Comparison of ENCODE assay signal across 10 cellular contexts in genomic region chr2:9949992-9950520, GRCh38. TPM values are rescaled to one million over a fixed set of nuclear protein-coding genes. Genes with fewer than 3 reads are reported as not detected.
A peak's percentile ranks its signal among the peaks of the same experiment; 100 is the strongest.
DNase-seq lines count a peak whose midpoint lies in the region; ATAC-seq and TF ChIP-seq lines count a peak whose summit lies in the region.
"Had no signal": no experiment of that assay in that cellular context is flagged by ENCODE, and none has a peak within 500 bp of the region (broad histone marks: within the 10 kb centered on the region; RNA-seq: fewer than 3 reads in every experiment).

No MANE protein-coding gene starts in this region.

- no peaks in the 10 kb centered on the region for H4K20me1 ChIP-seq in mammary epithelial cell (ENCODE audit: insufficient read depth, low read length)

- H3K79me2 ChIP-seq in mammary epithelial cell (ENCODE audit: insufficient read depth, low read length) = no peaks in the 10 kb centered on the region

- CTCF ChIA-PET in MCF 10A (lab: Yijun Ruan, JAX) = interaction anchor here (0.7 to 1.0 kb wide), 2 partner anchors 136 to 151 kb away, joined by 4 read pairs; no protein-coding TSS in a partner anchor
- CTCF ChIA-PET in mammary epithelial cell (lab: Charles Lee; ENCODE audit: low non-redundant PET) = no interaction called here
- CTCF ChIA-PET in activated CD8-positive, alpha-beta T cell treated with anti-CD3 and anti-CD28 coated beads, Interleukin-2, amount 10 ng/mL, durations not matched to agents 7 days and 5 days (lab: Charles Lee) = interaction anchor here (1.2 kb wide), 1 partner anchor 136 kb away, joined by 4 read pairs; no protein-coding TSS in a partner anchor

- no peak for TF ChIP-seq CTCF in MCF 10A (IDR thresholded peaks at IDR 0.05; ENCODE audit: unreplicated experiment)
- no peak for TF ChIP-seq CTCF in mammary epithelial cell (conservative IDR thresholded peaks at IDR 0.05 in 1 of 2, IDR thresholded peaks at IDR 0.05 in 1 of 2; ENCODE audit: extremely low read depth in 1 of 2, insufficient read depth in 1 of 2, low read depth in 1 of 2, low read length in 2 of 2)
- no peak for TF ChIP-seq CTCF in testis (IDR thresholded peaks at IDR 0.05)

- H3K27me3 ChIP-seq in mammary epithelial cell (ENCODE audit: insufficient read depth, low read length) (peaks cover 2% of the 10 kb centered on the region), testis (no peaks in the 10 kb centered on the region)

- no peak overlapping the region for H3K4me3 ChIP-seq in mammary epithelial cell (replicated peaks in 1 of 3; ENCODE audit: insufficient read depth in 1 of 3, low read depth in 2 of 3, low read length in 3 of 3)
- peak overlapping the region; percentile 67 to 78 for H3K4me3 ChIP-seq in testis

- peaks cover 10% of the 10 kb centered on the region for H3K4me1 ChIP-seq in mammary epithelial cell (ENCODE audit: insufficient read depth, low read length)
- H3K4me1 ChIP-seq in testis = no peaks in the 10 kb centered on the region

- TF ChIP-seq POLR2A in testis (IDR thresholded peaks at IDR 0.05) = no peak

- no peaks in the 10 kb centered on the region for H3K27me3 Mint-ChIP-seq in MCF 10A (ENCODE audit: insufficient read depth, unreplicated experiment)
- H3K27me3 Mint-ChIP-seq in activated CD8-positive, alpha-beta T cell treated with anti-CD3 and anti-CD28 coated beads, Interleukin-2, amount 10 ng/mL, durations not matched to agents 7 days and 5 days (ENCODE audit: low read depth) = peaks cover 60% of the 10 kb centered on the region
- peaks cover 4 to 22% (median 11%) of the 10 kb centered on the region in 3 donors for H3K27me3 Mint-ChIP-seq in immature natural killer cell (ENCODE audit: low read depth in 3 of 3)

- no peak overlapping the region for H2AFZ ChIP-seq in mammary epithelial cell (ENCODE audit: low read depth, low read length)

- dilution Hi-C loops in mammary epithelial cell (cut with HindIII; ENCODE audit: low sequenced_read_pairs) = no loop called here

- 97% methylated on average over 10 of the region's 14 CpGs for WGBS in mammary epithelial cell (ENCODE audit: low coverage, missing lambda C conversion rate)
- WGBS in testis, 2 donors = 52 to 74% methylated on average over 11 to 14 of the region's 14 CpGs

- intact Hi-C loops in MCF 10A (cut with micrococcal nuclease) = no loop called here
- intact Hi-C loops in mammary epithelial cell (cut with micrococcal nuclease) = loop anchor here (2.0 kb wide), 1 partner anchor 137 kb away; no protein-coding TSS in a partner anchor
- intact Hi-C loops in testis (cut with DNase I; ENCODE audit: low total_unique reads) = no loop called here

- in situ Hi-C loops in mammary epithelial cell (cut with MboI; ENCODE audit: low sequenced_read_pairs in 2 of 2) = no loop called here

- H3K36me3 ChIP-seq in mammary epithelial cell (ENCODE audit: insufficient read depth, low read length) (no peaks in the 10 kb centered on the region), testis (ENCODE audit: low read depth, missing control alignments) (no peaks in the 10 kb centered on the region)
- H3K36me3 ChIP-seq: stomach had no signal

- no peak for DNase-seq in MCF 10A (ENCODE audit: unreplicated experiment)
- DNase-seq in mammary epithelial cell = no peak
- no peak for DNase-seq in activated CD8-positive, alpha-beta T cell treated with anti-CD3 and anti-CD28 coated beads, Interleukin-2, amount 10 ng/mL, durations not matched to agents 7 days and 5 days
- no peak for DNase-seq in immature natural killer cell
- DNase-seq in testis = peak; percentile 41
- DNase-seq in HPDE6-E6E7 (ENCODE audit: extremely low spot score) = no peak
- DNase-seq: activated CD4-positive, CD25-positive, alpha-beta regulatory T cell treated with anti-CD3 and anti-CD28 coated beads, Interleukin-2, amount 50 U/mL, for 72 hours; stomach had no signal

- H3K4me3 Mint-ChIP-seq in MCF 10A (ENCODE audit: unreplicated experiment) (peak overlapping the region; percentile 74), immature natural killer cell (peak overlapping the region; percentile 80 to 89 (median 85))
- peak overlapping the region; percentile 79 for H3K4me3 Mint-ChIP-seq in activated CD8-positive, alpha-beta T cell treated with anti-CD3 and anti-CD28 coated beads, Interleukin-2, amount 10 ng/mL, durations not matched to agents 7 days and 5 days

- no peak overlapping the region for H3K9ac ChIP-seq in mammary epithelial cell (ENCODE audit: insufficient read depth, low read length)

- no peak for ATAC-seq in activated CD8-positive, alpha-beta T cell treated with anti-CD3 and anti-CD28 coated beads, Interleukin-2, amount 10 ng/mL, durations not matched to agents 7 days and 5 days
- ATAC-seq in GM21515 (IDR thresholded peaks at IDR 0.05; ENCODE audit: unreplicated experiment) = no peak
- no peak for ATAC-seq in GM18858 (IDR thresholded peaks at IDR 0.05; ENCODE audit: unreplicated experiment)

- H3K4me1 Mint-ChIP-seq in MCF 10A (ENCODE audit: insufficient read depth, unreplicated experiment) (peaks cover 6% of the 10 kb centered on the region), immature natural killer cell (peaks cover 11 to 17% of the 10 kb centered on the region in 2 donors)
- peaks cover 7% of the 10 kb centered on the region for H3K4me1 Mint-ChIP-seq in activated CD8-positive, alpha-beta T cell treated with anti-CD3 and anti-CD28 coated beads, Interleukin-2, amount 10 ng/mL, durations not matched to agents 7 days and 5 days (ENCODE audit: low read depth)

- no peak overlapping the region for H3K4me2 ChIP-seq in mammary epithelial cell (ENCODE audit: insufficient read depth, low read depth, low read length)

- H3K9me3 Mint-ChIP-seq in MCF 10A (ENCODE audit: unreplicated experiment) = no peaks in the 10 kb centered on the region
- H3K9me3 Mint-ChIP-seq in activated CD8-positive, alpha-beta T cell treated with anti-CD3 and anti-CD28 coated beads, Interleukin-2, amount 10 ng/mL, durations not matched to agents 7 days and 5 days (ENCODE audit: insufficient read depth) = no peaks in the 10 kb centered on the region
- H3K9me3 Mint-ChIP-seq in immature natural killer cell = no peaks in the 10 kb centered on the region

- POLR2A ChIA-PET in MCF 10A (lab: Yijun Ruan, JAX) = no interaction called here
- POLR2A ChIA-PET in activated CD8-positive, alpha-beta T cell treated with anti-CD3 and anti-CD28 coated beads, Interleukin-2, amount 10 ng/mL, durations not matched to agents 7 days and 5 days (lab: Charles Lee) = no interaction called here

- H3K9me3 ChIP-seq in mammary epithelial cell (replicated peaks; ENCODE audit: insufficient read depth, low read length) (no peaks in the 10 kb centered on the region), testis (no peaks in the 10 kb centered on the region)
- H3K9me3 ChIP-seq: stomach had no signal

- H3K27ac ChIP-seq in mammary epithelial cell (ENCODE audit: insufficient read depth, low read depth, low read length) (no peak overlapping the region), testis (peak overlapping the region; percentile 43 to 61)

- H3K27ac Mint-ChIP-seq in MCF 10A (ENCODE audit: low read depth, unreplicated experiment) = no peak overlapping the region
- no peak overlapping the region for H3K27ac Mint-ChIP-seq in activated CD8-positive, alpha-beta T cell treated with anti-CD3 and anti-CD28 coated beads, Interleukin-2, amount 10 ng/mL, durations not matched to agents 7 days and 5 days
- peak overlapping the region in 5 of 6 donors; percentile 1 to 75 (median 57) for H3K27ac Mint-ChIP-seq in immature natural killer cell

- BruUV-seq in MCF 10A (replicated peaks; lab: Mats Ljungman, UMichigan) (no TSS peak), mammary epithelial cell (replicated peaks; lab: Mats Ljungman, UMichigan) (no TSS peak)

- no peaks in the 10 kb centered on the region for H3K36me3 Mint-ChIP-seq in MCF 10A (ENCODE audit: insufficient read depth, unreplicated experiment)
- H3K36me3 Mint-ChIP-seq in activated CD8-positive, alpha-beta T cell treated with anti-CD3 and anti-CD28 coated beads, Interleukin-2, amount 10 ng/mL, durations not matched to agents 7 days and 5 days (ENCODE audit: low read depth) = no peaks in the 10 kb centered on the region
- H3K36me3 Mint-ChIP-seq in immature natural killer cell = no peaks in the 10 kb centered on the region

RNA-seq across cellular contexts. Expression of gene GRHL1, which starts 1.4 kb away (rescaled TPM):
- 0.96 and 2.0 TPM in 2 replicates for total RNA-seq in MCF 10A (2022)
- 1 to 10 TPM; 2.2 to 6.0 TPM for total RNA-seq in mammary epithelial cell
- polyA plus RNA-seq in mammary epithelial cell = 1.8 TPM
- polyA minus RNA-seq in mammary epithelial cell = 1.4 TPM
- total RNA-seq in activated CD8-positive, alpha-beta T cell treated with anti-CD3 and anti-CD28 coated beads, Interleukin-2, amount 10 ng/mL, durations not matched to agents 7 days and 5 days = under 1 TPM; 0.55 to 0.57 TPM
- polyA plus RNA-seq in immature natural killer cell = 1 to 10 TPM in 1 of 3 donors, under 1 TPM in 2; 0.52 to 1.9 (median 0.73) TPM
- 1 to 10 TPM; 8.0 to 8.3 TPM for total RNA-seq in testis
- polyA plus RNA-seq in testis (ENCODE audit: insufficient read depth, low read depth, low replicate concordance) = 4.6 TPM

Comparison
In these comparisons a context has a peak if more than half of its experiments do, and no peak if none do; other contexts are left out.
1. H3K27ac Mint-ChIP-seq: peak in immature natural killer cell (5 of 6); none in MCF 10A (single experiment) and activated CD8-positive, alpha-beta T cell treated with anti-CD3 and anti-CD28 coated beads, Interleukin-2, amount 10 ng/mL, durations not matched to agents 7 days and 5 days (single experiment).
2. H3K4me3 ChIP-seq: peak in testis (2 of 2); none in mammary epithelial cell (0 of 3).
3. Peak in every context shown above with its lines, with median percentiles within 50 percentile points of each other: H3K4me3 Mint-ChIP-seq.